Comparison of ENCODE assay signal across 21 cellular contexts in genomic region chr9:34279431-34279830, GRCh38. TPM values are rescaled to one million over a fixed set of nuclear protein-coding genes. Genes with fewer than 3 reads are reported as not detected.
DNase-seq lines count a peak whose midpoint lies in the region; ATAC-seq and TF ChIP-seq lines count a peak whose summit lies in the region.
"Had no signal": no experiment of that assay in that cellular context is flagged by ENCODE, and none has a peak within 500 bp of the region (broad histone marks: within the 10 kb centered on the region; RNA-seq: fewer than 3 reads in every experiment).

No MANE protein-coding gene starts in this region.

- ATAC-seq in left colon (peak; percentile 87), GM19463 (IDR thresholded peaks at IDR 0.05; ENCODE audit: unreplicated experiment) (no peak)
- ATAC-seq: K562; stimulated activated naive CD8-positive, alpha-beta T cell treated with anti-CD3 and anti-CD28 coated beads, Interleukin-15, Interleukin-2, amounts not matched to agents 100 U/mL and 50 U/mL, for 24 hours had no signal

- no peak overlapping the region for H2AFZ ChIP-seq in mesenchymal stem cell (ENCODE audit: low read depth, low read length)

- no peak overlapping the region for H3K4me3 ChIP-seq in mesenchymal stem cell (ENCODE audit: insufficient read depth in 1 of 2, low read depth in 1 of 2, low read length in 2 of 2)
- no peak overlapping the region for H3K4me3 ChIP-seq in testis
- H3K4me3 ChIP-seq: esophagus muscularis mucosa, K562, lung, vagina had no signal

- H3K14ac ChIP-seq in mesenchymal stem cell (ENCODE audit: low read length in 2 of 2): no peak overlapping the region

- DNase-seq in DMS53 treated with DMSO at 0.1 percent for 48 hours (lab: John Stamatoyannopoulos, UW; ENCODE audit: unreplicated experiment): peak; percentile 97
- DNase-seq in NCI-H146 (lab: John Stamatoyannopoulos, UW): peak; percentile 75
- peak; percentile 35 for DNase-seq in RWPE1 (ENCODE audit: low spot score)
- DNase-seq in left colon: peak in 1 of 2 donors; percentile 12
- DNase-seq in HuH-7.5 (ENCODE audit: low spot score): no peak
- DNase-seq in mesenchymal stem cell: no peak
- DNase-seq in testis: no peak
- DNase-seq: activated CD4-positive, CD25-positive, alpha-beta regulatory T cell; activated CD8-positive, alpha-beta memory T cell treated with anti-CD3 and anti-CD28 coated beads, Interleukin-2, amount 50 U/mL, for 4 hours; activated naive CD8-positive, alpha-beta T cell treated with anti-CD3 and anti-CD28 coated beads for 36 hours; C1 segment of cervical spinal cord; central memory CD4-positive, alpha-beta T cell; GDM1; OCI-M1; stimulated activated naive CD8-positive, alpha-beta T cell treated with anti-CD3 and anti-CD28 coated beads, Interleukin-15, Interleukin-2, amounts not matched to agents 100 U/mL and 50 U/mL, for 24 hours had no signal

- H3K36me3 ChIP-seq in mesenchymal stem cell (ENCODE audit: control insufficient read depth in 1 of 2, insufficient read depth in 2 of 2, low read depth in 1 of 2, low read length in 2 of 2) (no peaks in the 10 kb centered on the region), testis (ENCODE audit: low read depth, missing control alignments) (no peaks in the 10 kb centered on the region)
- H3K36me3 ChIP-seq: esophagus muscularis mucosa, neutrophil, vagina had no signal

- CTCF ChIA-PET in RWPE1 (lab: Yijun Ruan, JAX): no interaction called here

- no peak overlapping the region for H3K4me2 ChIP-seq in mesenchymal stem cell (ENCODE audit: low read length, poor library complexity, severe bottlenecking)

- H3K18ac ChIP-seq in mesenchymal stem cell (ENCODE audit: low read depth in 1 of 2, low read length in 2 of 2): no peak overlapping the region

- no peak overlapping the region for H3K23ac ChIP-seq in mesenchymal stem cell (ENCODE audit: low read length in 2 of 2)

- 93% methylated on average over 3 of the region's 3 CpGs for WGBS in mesenchymal stem cell
- WGBS in testis, 2 donors: 75 to 90% methylated on average over 3 of the region's 3 CpGs

- H2AK5ac ChIP-seq in mesenchymal stem cell (ENCODE audit: low read length, severe bottlenecking): no peak overlapping the region

- H3K9me3 ChIP-seq in mesenchymal stem cell (ENCODE audit: control insufficient read depth, low read length) (no peaks in the 10 kb centered on the region), testis (no peaks in the 10 kb centered on the region)
- H3K9me3 ChIP-seq: esophagus muscularis mucosa, neutrophil, vagina had no signal

- POLR2A ChIA-PET in RWPE1 (lab: Yijun Ruan, JAX; ENCODE audit: low non-redundant PET): no interaction called here

- no peak overlapping the region for H2BK12ac ChIP-seq in mesenchymal stem cell (ENCODE audit: low read length in 2 of 2)

- H3K27ac ChIP-seq in RWPE1 (no peak overlapping the region), mesenchymal stem cell (ENCODE audit: low read length, poor library complexity, severe bottlenecking) (no peak overlapping the region), testis (no peak overlapping the region)
- H3K27ac ChIP-seq: esophagus muscularis mucosa, neutrophil, vagina had no signal

- H3K79me1 ChIP-seq in mesenchymal stem cell (replicated peaks; ENCODE audit: low read length, poor library complexity, severe bottlenecking): no peaks in the 10 kb centered on the region

- H3K27me3 ChIP-seq in mesenchymal stem cell (ENCODE audit: control insufficient read depth in 1 of 2, insufficient read depth in 1 of 2, low read length in 2 of 2) (no peaks in the 10 kb centered on the region), testis (no peaks in the 10 kb centered on the region)
- H3K27me3 ChIP-seq: esophagus muscularis mucosa, neutrophil, vagina had no signal

- H3K4me1 ChIP-seq in mesenchymal stem cell (ENCODE audit: control insufficient read depth, insufficient read depth, low read depth, low read length) (no peaks in the 10 kb centered on the region), testis (no peaks in the 10 kb centered on the region)
- H3K4me1 ChIP-seq: vagina had no signal

- no peak overlapping the region for H4K8ac ChIP-seq in mesenchymal stem cell (ENCODE audit: low read length)

- no peak overlapping the region for H2BK5ac ChIP-seq in mesenchymal stem cell (ENCODE audit: low read depth, low read length, poor library complexity, severe bottlenecking)

- no peak overlapping the region for H3K4ac ChIP-seq in mesenchymal stem cell (ENCODE audit: low read depth in 1 of 2, low read length in 2 of 2)

- no peak for TF ChIP-seq POLR2A in testis (IDR thresholded peaks at IDR 0.05)

- no peak overlapping the region for H4K91ac ChIP-seq in mesenchymal stem cell (ENCODE audit: low read length)

- TF ChIP-seq CTCF in RWPE1 (conservative IDR thresholded peaks at IDR 0.05; ENCODE audit: low read depth) (no peak), testis (IDR thresholded peaks at IDR 0.05) (no peak)

- no peak overlapping the region for H2BK15ac ChIP-seq in mesenchymal stem cell (ENCODE audit: low read depth, poor library complexity, severe bottlenecking)

- H2BK120ac ChIP-seq in mesenchymal stem cell (ENCODE audit: low read depth, low read length): no peak overlapping the region

- intact Hi-C loops in left colon (cut with DNase I, micrococcal nuclease): no loop called here
- intact Hi-C loops in testis (cut with DNase I; ENCODE audit: low total_unique reads): no loop called here

- H3K9ac ChIP-seq in mesenchymal stem cell (ENCODE audit: low read length): no peak overlapping the region

RNA-seq across cellular contexts. Expression of gene KIF24, which starts 49.6 kb away (rescaled TPM):
- total RNA-seq in left colon: 1 to 10 TPM; 1.3 to 2.2 TPM
- polyA plus RNA-seq in mesenchymal stem cell (2013, experiment 1 of 2): 0.43 TPM
- 0.45 TPM for polyA plus RNA-seq in mesenchymal stem cell (2013, experiment 2 of 2)
- total RNA-seq in testis: 10 to 100 TPM; 18.3 to 20.0 TPM
- polyA plus RNA-seq in testis (ENCODE audit: insufficient read depth, low read depth, low replicate concordance): 34.7 TPM

RNA-seq across cellular contexts. Expression of gene NUDT2, which starts 49.9 kb away (rescaled TPM):
- 10 to 100 TPM; 14.0 to 19.2 TPM for total RNA-seq in left colon
- polyA plus RNA-seq in mesenchymal stem cell (2013, experiment 1 of 2): 24.9 TPM
- polyA plus RNA-seq in mesenchymal stem cell (2013, experiment 2 of 2): 25.0 TPM
- 10 to 100 TPM; 16.7 to 20.9 TPM for total RNA-seq in testis
- 21.1 TPM for polyA plus RNA-seq in testis (ENCODE audit: insufficient read depth, low read depth, low replicate concordance)

Comparison
In these comparisons a context has a peak if more than half of its experiments do, and no peak if none do; other contexts are left out.
1. DNase-seq: peak in DMS53 treated with DMSO at 0.1 percent for 48 hours (single experiment), NCI-H146 (single experiment) and RWPE1 (single experiment); none in HuH-7.5 (single experiment), mesenchymal stem cell (single experiment) and testis (single experiment).
2. RNA of gene KIF24, which starts 49.6 kb away (total RNA-seq): 18.3 to 20.0 TPM in testis; 1.3 to 2.2 TPM in left colon; every median in the first group is over 4 times any median in the second.